1 cellular context compared by ENCODE assay signal in genomic region chr9:105204416-105204815, GRCh38.
TF ChIP-seq lines count a peak whose summit lies in the region.

No MANE protein-coding gene starts in this region.

TF ChIP-seq in H1, 55 proteins besides CTCF, POLR2A, EP300 and RAD21 (continued from another document):
- no peak for TF ChIP-seq CHD2 (IDR thresholded peaks at IDR 0.05; ENCODE audit: low read length)
